ENCODE assay signal across 8 cellular contexts in genomic region chr2:72893594-72894319, GRCh38. TPM values are rescaled to one million over a fixed set of nuclear protein-coding genes. Genes with fewer than 3 reads are reported as not detected.
DNase-seq lines count a peak whose midpoint lies in the region; ATAC-seq, FAIRE-seq and TF ChIP-seq lines count a peak whose summit lies in the region.

No MANE protein-coding gene starts in this region.

- peak; percentile 29 for DNase-seq in AG09319 (ENCODE audit: extremely low read depth, low read depth)
- DNase-seq in GM12892 (ENCODE audit: insufficient read length): peak; percentile 36
- peak; percentile 76 for DNase-seq in NAMALWA (ENCODE audit: low spot score)
- DNase-seq in fibroblast of peridontal ligament (ENCODE audit: extremely low read depth): peak; percentile 66
- peak in 3 of 6 donors; percentile 40 to 80 (median 51) for DNase-seq in pancreas
- no peak for DNase-seq in OCI-M2 (lab: John Stamatoyannopoulos, UW; ENCODE audit: unreplicated experiment)

- peak; percentile 83 for FAIRE-seq in GM12892 (lab: Jason Lieb, UNC)
- no peak for FAIRE-seq in pancreas (lab: Jason Lieb, UNC)

- no peak overlapping the region for H3K27ac ChIP-seq in pancreas

- ATAC-seq in HG02623 (IDR thresholded peaks at IDR 0.05; ENCODE audit: unreplicated experiment): peak; percentile 54
- peak; percentile 47 to 77 (median 68) for ATAC-seq in pancreas

- TF ChIP-seq POLR2A in GM12892 (IDR thresholded peaks at IDR 0.05; ENCODE audit: low read depth, low read length): no peak

- no peaks in the 10 kb centered on the region for H3K9me3 ChIP-seq in pancreas

- H3K4me1 ChIP-seq in pancreas: peaks cover 4 to 13% (median 4%) of the 10 kb centered on the region in 3 donors

- intact Hi-C loops in pancreas (cut with DNase I): loop anchor here in 2 of 3 donors (5.0 to 10.0 kb wide), 3 partner anchors 79 to 284 kb away; no protein-coding TSS in a partner anchor

- H3K27me3 ChIP-seq in pancreas: no peaks in the 10 kb centered on the region

- H3K36me3 ChIP-seq in pancreas: peaks cover 0 to 13% (median 8%) of the 10 kb centered on the region in 3 donors

- TF ChIP-seq CTCF in AG09319 (IDR thresholded peaks at IDR 0.05; ENCODE audit: low read depth, low read length) (peak; percentile 74), WI38 (IDR thresholded peaks at IDR 0.05; ENCODE audit: low read depth, low read length) (peak; percentile 93), pancreas (IDR thresholded peaks at IDR 0.05) (peak; percentile 10 to 38 (median 35))

- WGBS in pancreas, 2 donors: 54 to 70% methylated on average over 15 of the region's 15 CpGs

- H3K4me3 ChIP-seq in WI38 (ENCODE audit: low read depth, low read length) (no peak overlapping the region), pancreas (no peak overlapping the region)

RNA-seq across cellular contexts. Expression of gene SPR, which starts 6.5 kb away (rescaled TPM):
- 2.8 TPM for polyA plus RNA-seq in GM12892 (2012; ENCODE audit: missing spikeins)
- total RNA-seq in pancreas: 10 to 100 TPM; 33.7 to 47.8 (median 38.7) TPM
- 10 to 100 TPM; 31.3 to 38.8 TPM for polyA plus RNA-seq in pancreas

RNA-seq across cellular contexts. Expression of gene EMX1, which starts 23.6 kb away (rescaled TPM):
- 0.66 TPM for polyA plus RNA-seq in GM12892 (2012; ENCODE audit: missing spikeins)
- total RNA-seq in pancreas: under 1 TPM in 5 of 6 donors, not detected in 1; 0.13 to 0.37 (median 0.28) TPM
- polyA plus RNA-seq in pancreas: under 1 TPM; 0.14 to 0.34 TPM

Comparison
In these comparisons a context has a peak if more than half of its experiments do, and no peak if none do; other contexts are left out.
1. CTCF ChIP-seq: peak in every context shown above with its lines; median percentile 93 in WI38; 74 in AG09319; 35 in pancreas.